19 cellular contexts compared by ENCODE assay signal in the genomic region with DNA sequence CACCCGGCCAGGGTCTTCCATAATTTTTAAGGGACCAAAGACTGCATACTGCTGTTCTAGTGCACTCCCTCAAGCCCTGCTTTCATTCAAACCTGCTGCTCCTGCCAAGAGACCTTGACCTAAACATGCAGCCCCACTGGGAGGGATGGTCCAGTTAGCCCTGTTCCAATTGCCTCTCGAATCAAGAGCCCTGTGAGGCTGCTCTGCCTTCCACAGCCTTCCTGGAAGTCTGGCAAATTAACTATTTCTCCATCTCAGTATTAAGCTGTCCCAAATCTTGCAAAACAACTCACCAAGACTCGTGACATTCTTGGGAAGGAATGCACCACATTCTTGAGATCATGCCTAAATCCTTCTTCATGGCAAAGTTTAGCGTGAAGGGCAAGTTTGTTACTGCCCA.
DNase-seq lines count a peak whose midpoint lies in the region; ATAC-seq and TF ChIP-seq lines count a peak whose summit lies in the region.
"Had no signal": no experiment of that assay in that cellular context is flagged by ENCODE, and none has a peak within 500 bp of the region (broad histone marks: within the 10 kb centered on the region; RNA-seq: fewer than 3 reads in every experiment).

No MANE protein-coding gene starts in this region.

- H3K9me2 ChIP-seq in GM23248 (ENCODE audit: insufficient read depth) = no peaks in the 10 kb centered on the region

- no peaks in the 10 kb centered on the region for H3K36me3 Mint-ChIP-seq in endodermal cell (ENCODE audit: low read depth)
- no peaks in the 10 kb centered on the region for H3K36me3 Mint-ChIP-seq in CD4-positive, alpha-beta T cell (ENCODE audit: low read depth)
- H3K36me3 Mint-ChIP-seq: CD4-positive, alpha-beta memory T cell; IgD-negative memory B cell had no signal

- H3K27me3 ChIP-seq in GM23248 (replicated peaks; ENCODE audit: insufficient read depth) (no peaks in the 10 kb centered on the region), endodermal cell (ENCODE audit: control insufficient read depth, insufficient read depth, low read length, poor library complexity, severe bottlenecking) (no peaks in the 10 kb centered on the region), lung (ENCODE audit: control insufficient read depth, insufficient read depth) (no peaks in the 10 kb centered on the region), aorta (ENCODE audit: control insufficient read depth in 1 of 2, insufficient read depth in 2 of 2, low read length in 1 of 2) (no peaks in the 10 kb centered on the region)
- no peaks in the 10 kb centered on the region for H3K27me3 ChIP-seq in CD4-positive, alpha-beta T cell (ENCODE audit: control insufficient read depth, insufficient read depth, low read length)

- no peaks in the 10 kb centered on the region for H4K20me1 ChIP-seq in GM23248 (ENCODE audit: insufficient read depth)

- 8 to 13% methylated on average over 4 of the region's 4 CpGs for WGBS in GM23248 (ENCODE audit: low coverage in 1 of 2, low lambda C conversion rate in 2 of 2, missing lambda C conversion rate in 2 of 2), 2 experiments
- 78 to 88% methylated on average over 3 to 4 of the region's 4 CpGs for WGBS in endodermal cell (ENCODE audit: insufficient coverage in 1 of 2, insufficient read length in 1 of 2), 2 experiments
- 48 to 69% methylated on average over 4 of the region's 4 CpGs for WGBS in lung, 2 donors
- WGBS in aorta, 2 donors = 27 to 29% methylated on average over 4 of the region's 4 CpGs

- H3K79me2 ChIP-seq in GM23248 (ENCODE audit: insufficient read depth) = no peaks in the 10 kb centered on the region

- H3K36me3 ChIP-seq in GM23248 (ENCODE audit: low read depth) (no peaks in the 10 kb centered on the region), endodermal cell (ENCODE audit: control insufficient read depth, insufficient read depth, low read length) (no peaks in the 10 kb centered on the region), lung (ENCODE audit: control insufficient read depth in 2 of 2, insufficient read depth in 2 of 2, low read length in 2 of 2) (no peaks in the 10 kb centered on the region), aorta (ENCODE audit: control insufficient read depth in 1 of 2, insufficient read depth in 2 of 2, low read length in 1 of 2) (no peaks in the 10 kb centered on the region)
- H3K36me3 ChIP-seq: HAP-1 had no signal

- H3K4me1 ChIP-seq in GM23248 (ENCODE audit: insufficient read depth) (peaks cover 17% of the 10 kb centered on the region), endodermal cell (ENCODE audit: control insufficient read depth, insufficient read depth, low read length) (no peaks in the 10 kb centered on the region), lung (ENCODE audit: control insufficient read depth in 2 of 2, insufficient read depth in 2 of 2, low read length in 2 of 2) (no peaks in the 10 kb centered on the region), aorta (ENCODE audit: control insufficient read depth in 1 of 2, insufficient read depth in 2 of 2, low read length in 2 of 2) (no peaks in the 10 kb centered on the region)
- H3K4me1 ChIP-seq: HAP-1 had no signal

- H3F3A ChIP-seq in GM23248 (ENCODE audit: insufficient read depth) = no peaks in the 10 kb centered on the region

- no peaks in the 10 kb centered on the region for H3K9me3 Mint-ChIP-seq in endodermal cell
- no peaks in the 10 kb centered on the region for H3K9me3 Mint-ChIP-seq in CD4-positive, alpha-beta T cell

- no peak overlapping the region for H3K27ac Mint-ChIP-seq in endodermal cell
- no peak overlapping the region for H3K27ac Mint-ChIP-seq in CD4-positive, alpha-beta T cell
- H3K27ac Mint-ChIP-seq: CD4-positive, alpha-beta memory T cell; IgD-negative memory B cell had no signal

- no peaks in the 10 kb centered on the region for H3K9me3 ChIP-seq in GM23248 (ENCODE audit: low read depth)
- peaks cover 6% of the 10 kb centered on the region for H3K9me3 ChIP-seq in endodermal cell (ENCODE audit: control insufficient read depth, low read length)
- no peaks in the 10 kb centered on the region for H3K9me3 ChIP-seq in lung (ENCODE audit: control insufficient read depth in 2 of 2, insufficient read depth in 1 of 2, low read length in 1 of 2)
- no peaks in the 10 kb centered on the region for H3K9me3 ChIP-seq in aorta (ENCODE audit: control insufficient read depth, low read length)
- no peaks in the 10 kb centered on the region for H3K9me3 ChIP-seq in CD4-positive, alpha-beta T cell (ENCODE audit: control insufficient read depth, low read length)
- H3K9me3 ChIP-seq: HAP-1 had no signal

- POLR2A ChIA-PET in CD4-positive, alpha-beta T cell (lab: Charles Lee) = no interaction called here

- intact Hi-C loops in aorta (cut with DNase I) = no loop called here
- intact Hi-C loops in CD4-positive, alpha-beta T cell (cut with DNase I, micrococcal nuclease) = no loop called here

- H3K4me3 Mint-ChIP-seq in endodermal cell = no peak overlapping the region
- H3K4me3 Mint-ChIP-seq in CD4-positive, alpha-beta T cell = no peak overlapping the region
- H3K4me3 Mint-ChIP-seq: CD4-positive, alpha-beta memory T cell; IgD-negative memory B cell had no signal

- ATAC-seq in lung (ENCODE audit: insufficient read depth, low FRiP score) (no peak), GM18505 (IDR thresholded peaks at IDR 0.05; ENCODE audit: unreplicated experiment) (no peak), aorta (ENCODE audit: low FRiP score) (no peak)
- ATAC-seq in CD4-positive, alpha-beta T cell (ENCODE audit: poor library complexity) = no peak
- ATAC-seq: Panc1 had no signal

- H3K9ac ChIP-seq in GM23248 = no peak overlapping the region
- no peak overlapping the region for H3K9ac ChIP-seq in endodermal cell (ENCODE audit: extremely low read depth, low read length, poor library complexity, severe bottlenecking)

- H3K27me3 Mint-ChIP-seq in endodermal cell (ENCODE audit: insufficient read depth) = peaks cover 9% of the 10 kb centered on the region
- H3K27me3 Mint-ChIP-seq in CD4-positive, alpha-beta T cell = peaks cover 17% of the 10 kb centered on the region

- CTCF ChIA-PET in CD4-positive, alpha-beta T cell (lab: Charles Lee) = no interaction called here

- in situ Hi-C loops in GM23248 (cut with MboI) = no loop called here

- no peak for TF ChIP-seq CTCF in endodermal cell (conservative IDR thresholded peaks at IDR 0.05)
- no peak for TF ChIP-seq CTCF in lung (IDR thresholded peaks at IDR 0.05; ENCODE audit: control extremely low read depth, extremely low read depth)
- TF ChIP-seq CTCF in CD4-positive, alpha-beta T cell (IDR thresholded peaks at IDR 0.05) = no peak

- H2AFZ ChIP-seq in GM23248 = no peak overlapping the region

- H3K27ac ChIP-seq in GM23248 (no peak overlapping the region), endodermal cell (ENCODE audit: low read depth, low read length) (no peak overlapping the region), lung (ENCODE audit: low read depth in 1 of 2, low read length in 1 of 2) (peak overlapping the region in 1 of 2 donors; percentile 38), aorta (ENCODE audit: low read depth in 1 of 2, low read length in 2 of 2) (no peak overlapping the region)
- H3K27ac ChIP-seq in CD4-positive, alpha-beta T cell (ENCODE audit: low read depth, low read length) = no peak overlapping the region
- H3K27ac ChIP-seq: 22Rv1 had no signal

- peak; percentile 19 for DNase-seq in A172 (ENCODE audit: low spot score)
- DNase-seq in GM23248 = peak; percentile 66
- peak; percentile 29 for DNase-seq in endodermal cell
- peak; percentile 54 for DNase-seq in lung (ENCODE audit: low spot score)
- DNase-seq in aorta = no peak
- DNase-seq in DMS153 treated with DMSO at 0.1 percent for 48 hours (lab: John Stamatoyannopoulos, UW; ENCODE audit: unreplicated experiment) = no peak
- DNase-seq in CD4-positive, alpha-beta T cell = no peak
- DNase-seq: AML-193; CD4-positive, alpha-beta memory T cell; GDM1; NCI-H1417 treated with DMSO at 0.1 percent for 48 hours; NCI-H2029; NCI-H774; SHP77 had no signal

- H3K4me3 ChIP-seq in GM23248 (no peak overlapping the region), endodermal cell (ENCODE audit: low read length) (no peak overlapping the region), lung (no peak overlapping the region), aorta (ENCODE audit: low read length in 2 of 2) (no peak overlapping the region)
- H3K4me3 ChIP-seq: HAP-1 had no signal

- no peak overlapping the region for H3K4me2 ChIP-seq in GM23248 (ENCODE audit: unreplicated experiment)

- H3K4me1 Mint-ChIP-seq in endodermal cell = peaks cover 9% of the 10 kb centered on the region
- no peaks in the 10 kb centered on the region for H3K4me1 Mint-ChIP-seq in CD4-positive, alpha-beta T cell (ENCODE audit: low read depth)
- H3K4me1 Mint-ChIP-seq: CD4-positive, alpha-beta memory T cell; IgD-negative memory B cell had no signal

- no peak for TF ChIP-seq POLR2A in GM18505 (IDR thresholded peaks at IDR 0.05; ENCODE audit: borderline replicate concordance, extremely low read depth, insufficient read depth, insufficient read length)

Comparison
In these comparisons a context has a peak if more than half of its experiments do, and no peak if none do; other contexts are left out.
1. DNase-seq: peak in A172 (single experiment), GM23248 (single experiment), endodermal cell (single experiment) and lung (single experiment); none in aorta (0 of 2), DMS153 treated with DMSO at 0.1 percent for 48 hours (single experiment) and CD4-positive, alpha-beta T cell (0 of 10).